ENCODE assay signal across 18 cellular contexts in the genomic region with DNA sequence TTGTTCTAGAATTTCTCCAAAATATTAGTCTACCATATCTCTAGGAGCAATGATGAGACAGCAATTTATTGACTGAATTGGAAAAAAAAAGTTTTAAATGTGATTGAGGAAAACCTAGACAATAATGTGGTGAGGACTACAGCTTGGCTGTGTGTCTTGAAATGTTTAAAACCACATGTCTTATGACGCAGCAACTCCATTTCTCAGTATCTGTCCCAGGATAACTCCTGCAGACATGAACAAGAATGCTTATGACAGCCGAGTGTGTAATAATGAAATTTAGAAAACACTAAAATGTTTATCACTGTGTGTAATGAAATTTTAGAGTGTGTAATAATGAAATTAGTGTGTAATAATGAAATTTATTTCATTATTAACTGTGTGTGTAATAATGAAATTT.
DNase-seq lines count a peak whose midpoint lies in the region; ATAC-seq and TF ChIP-seq lines count a peak whose summit lies in the region.
"Had no signal": no experiment of that assay in that cellular context is flagged by ENCODE, and none has a peak within 500 bp of the region (broad histone marks: within the 10 kb centered on the region; RNA-seq: fewer than 3 reads in every experiment).

No MANE protein-coding gene starts in this region.

- no peaks in the 10 kb centered on the region for H3K27me3 Mint-ChIP-seq in osteocyte (ENCODE audit: unreplicated experiment)
- H3K27me3 Mint-ChIP-seq in activated CD4-positive, alpha-beta T cell treated with anti-CD3 and anti-CD28 coated beads for 36 hours: peaks cover 25% of the 10 kb centered on the region

- H3K27ac Mint-ChIP-seq in osteocyte (ENCODE audit: unreplicated experiment): peak overlapping the region; percentile 34
- no peak overlapping the region for H3K27ac Mint-ChIP-seq in activated CD4-positive, alpha-beta T cell treated with anti-CD3 and anti-CD28 coated beads for 36 hours
- H3K27ac Mint-ChIP-seq: CD8-positive, alpha-beta T cell; HFFc6; IgD-negative memory B cell had no signal

- no peak for ATAC-seq in HG03135 (IDR thresholded peaks at IDR 0.05; ENCODE audit: unreplicated experiment)
- ATAC-seq in activated CD4-positive, alpha-beta T cell treated with anti-CD3 and anti-CD28 coated beads for 36 hours: no peak
- ATAC-seq: CD8-positive, alpha-beta T cell; HCT116; HepG2 had no signal

- peaks cover 13% of the 10 kb centered on the region for H3K4me1 Mint-ChIP-seq in osteocyte (ENCODE audit: unreplicated experiment)
- H3K4me1 Mint-ChIP-seq in activated CD4-positive, alpha-beta T cell treated with anti-CD3 and anti-CD28 coated beads for 36 hours: no peaks in the 10 kb centered on the region
- H3K4me1 Mint-ChIP-seq: IgD-negative memory B cell had no signal

- TF ChIP-seq CTCF in AG10803 (conservative IDR thresholded peaks at IDR 0.05; ENCODE audit: low read length): no peak
- no peak for TF ChIP-seq CTCF in osteocyte (IDR thresholded peaks at IDR 0.05)

- POLR2A ChIA-PET in activated CD4-positive, alpha-beta T cell treated with anti-CD3 and anti-CD28 coated beads for 36 hours (lab: Charles Lee): no interaction called here

- peaks cover 2% of the 10 kb centered on the region for H3K36me3 Mint-ChIP-seq in osteocyte (ENCODE audit: unreplicated experiment)
- no peaks in the 10 kb centered on the region for H3K36me3 Mint-ChIP-seq in activated CD4-positive, alpha-beta T cell treated with anti-CD3 and anti-CD28 coated beads for 36 hours (ENCODE audit: low read depth)
- H3K36me3 Mint-ChIP-seq: CD8-positive, alpha-beta T cell; IgD-negative memory B cell had no signal

- intact Hi-C loops in activated CD4-positive, alpha-beta T cell treated with anti-CD3 and anti-CD28 coated beads for 36 hours (cut with DNase I, micrococcal nuclease): no loop called here

- H3K4me3 ChIP-seq in AG10803 (ENCODE audit: low read length): no peak overlapping the region
- H3K4me3 ChIP-seq: BLaER1 had no signal

- CTCF ChIA-PET in activated CD4-positive, alpha-beta T cell treated with anti-CD3 and anti-CD28 coated beads for 36 hours (lab: Charles Lee): no interaction called here

- no peak overlapping the region for H3K4me3 Mint-ChIP-seq in osteocyte (ENCODE audit: unreplicated experiment)
- H3K4me3 Mint-ChIP-seq in activated CD4-positive, alpha-beta T cell treated with anti-CD3 and anti-CD28 coated beads for 36 hours: no peak overlapping the region
- H3K4me3 Mint-ChIP-seq: CD8-positive, alpha-beta T cell; HFFc6; IgD-negative memory B cell had no signal

- peak; percentile 62 for DNase-seq in AG10803 (ENCODE audit: low read depth)
- peak; percentile 49 for DNase-seq in fibroblast of gingiva (ENCODE audit: low read depth)
- DNase-seq in osteocyte (ENCODE audit: extremely low spot score, unreplicated experiment): no peak
- no peak for DNase-seq in activated effector memory CD4-positive, alpha-beta T cell treated with Interleukin-2 at 50 U/mL for 16 hours
- DNase-seq in activated CD4-positive, alpha-beta T cell treated with anti-CD3 and anti-CD28 coated beads for 36 hours: no peak
- DNase-seq: ACHN; Calu3; CD8-positive, alpha-beta T cell; DMS79 treated with DMSO at 0.1 percent for 48 hours; GF-D8; GOT3; H7; HFFc6 had no signal

- peaks cover 10% of the 10 kb centered on the region for H3K9me3 Mint-ChIP-seq in osteocyte (ENCODE audit: unreplicated experiment)
- H3K9me3 Mint-ChIP-seq in activated CD4-positive, alpha-beta T cell treated with anti-CD3 and anti-CD28 coated beads for 36 hours (ENCODE audit: low read depth): no peaks in the 10 kb centered on the region
- H3K9me3 Mint-ChIP-seq: CD8-positive, alpha-beta T cell; HFFc6 had no signal

Comparison
In these comparisons a context has a peak if more than half of its experiments do, and no peak if none do; other contexts are left out.
1. DNase-seq: peak in AG10803 (single experiment) and fibroblast of gingiva (single experiment); none in osteocyte (single experiment), activated effector memory CD4-positive, alpha-beta T cell treated with Interleukin-2 at 50 U/mL for 16 hours (single experiment) and activated CD4-positive, alpha-beta T cell treated with anti-CD3 and anti-CD28 coated beads for 36 hours (single experiment).